ENCODE assay signal across 19 cellular contexts in genomic region chr17:62162898-62163297, GRCh38.
"Had no signal": no experiment of that assay in that cellular context is flagged by ENCODE, and none has a peak within 500 bp of the region (broad histone marks: within the 10 kb centered on the region; RNA-seq: fewer than 3 reads in every experiment).

No MANE protein-coding gene starts in this region.

- H3K36me3 ChIP-seq: cardiac muscle cell, gastroesophageal sphincter, neutrophil, ovary, prostate gland, upper lobe of right lung had no signal

- DNase-seq: activated CD4-positive, alpha-beta T cell treated with anti-CD3 and anti-CD28 coated beads, Interleukin-2, amount 10 ng/mL, durations not matched to agents 24 days and 14 days; activated CD8-positive, alpha-beta memory T cell treated with anti-CD3 and anti-CD28 coated beads, Interleukin-2, amount 10 ng/mL, durations not matched to agents 7 days and 5 days; activated CD8-positive, alpha-beta T cell treated with anti-CD3 and anti-CD28 coated beads for 36 hours; activated effector memory CD4-positive, alpha-beta T cell treated with anti-CD3 and anti-CD28 coated beads, Interleukin-2, amount 50 U/mL, for 16 hours; activated naive CD4-positive, alpha-beta T cell treated with anti-CD3 and anti-CD28 coated beads, Interleukin-2, amount 50 U/mL, for 16 hours; activated naive CD8-positive, alpha-beta T cell treated with anti-CD3 and anti-CD28 coated beads, Interleukin-2, amount 50 U/mL, for 24 hours; activated T-cell treated with anti-CD3 and anti-CD28 coated beads for 4 hours; cortex of kidney; head of caudate nucleus; left ventricle myocardium superior; ovary; stimulated activated CD4-positive, alpha-beta T cell treated with anti-CD3 and anti-CD28 coated beads, Interleukin-4, amount 100 ng/mL, for 24 hours; stimulated activated naive CD4-positive, alpha-beta T cell treated with Interleukin-2 at 50 U/mL for 16 hours; upper lobe of right lung had no signal

- H3K4me1 ChIP-seq: gastroesophageal sphincter, prostate gland, upper lobe of right lung had no signal

- H3K9me3 ChIP-seq: gastroesophageal sphincter, neutrophil, ovary, prostate gland, upper lobe of right lung had no signal

- H3K27me3 ChIP-seq: cardiac muscle cell, neutrophil, ovary, upper lobe of right lung had no signal

- H3K27ac ChIP-seq: cardiac muscle cell, epithelial cell of prostate, gastroesophageal sphincter, neutrophil, ovary, prostate gland, upper lobe of right lung had no signal

- H3K4me3 ChIP-seq: cardiac muscle cell, gastroesophageal sphincter, ovary, prostate gland, upper lobe of right lung had no signal

- ATAC-seq: activated CD8-positive, alpha-beta memory T cell treated with anti-CD3 and anti-CD28 coated beads, Interleukin-2, amount 10 ng/mL, durations not matched to agents 7 days and 5 days; activated CD8-positive, alpha-beta T cell treated with anti-CD3 and anti-CD28 coated beads for 36 hours; activated naive CD8-positive, alpha-beta T cell treated with anti-CD3 and anti-CD28 coated beads, Interleukin-2, amount 50 U/mL, for 24 hours; gastroesophageal sphincter; left ventricle myocardium superior; upper lobe of right lung had no signal
